9 cellular contexts compared by ENCODE assay signal in genomic region chr1:239997515-239998311, GRCh38.
A peak's percentile ranks its signal among the peaks of the same experiment; 100 is the strongest.
DNase-seq lines count a peak whose midpoint lies in the region; ATAC-seq and TF ChIP-seq lines count a peak whose summit lies in the region.
"Had no signal": no experiment of that assay in that cellular context is flagged by ENCODE, and none has a peak within 500 bp of the region (broad histone marks: within the 10 kb centered on the region; RNA-seq: fewer than 3 reads in every experiment).

No MANE protein-coding gene starts in this region.

- intact Hi-C loops in esophagus squamous epithelium (cut with DNase I): no loop called here

- ATAC-seq in GM18870 (IDR thresholded peaks at IDR 0.05; ENCODE audit: unreplicated experiment) (no peak), HG02610 (IDR thresholded peaks at IDR 0.05; ENCODE audit: unreplicated experiment) (no peak)

- H3K27me3 Mint-ChIP-seq in brain (peaks cover 69% of the 10 kb centered on the region), mesothelial cell of epicardium (ENCODE audit: low read depth) (peaks cover 76% of the 10 kb centered on the region)

- CTCF ChIA-PET in AG04449 (lab: Yijun Ruan, JAX): interaction anchor here (1.1 to 2.4 kb wide), 3 partner anchors 9 to 15 kb away, joined by 4 to 12 read pairs (median 7); no protein-coding TSS in a partner anchor

- H3K27ac Mint-ChIP-seq in brain: no peak overlapping the region
- H3K27ac Mint-ChIP-seq in mesothelial cell of epicardium: no peak overlapping the region

- no peak for TF ChIP-seq POLR2A in esophagus squamous epithelium (IDR thresholded peaks at IDR 0.05)

- H3K4me1 ChIP-seq in HAP-1 (peaks cover 4% of the 10 kb centered on the region; the same call in 1 of the 2 replicates), esophagus squamous epithelium (peaks cover 0 to 11% (median 3%) of the 10 kb centered on the region in 3 donors)

- H3K4me3 ChIP-seq in AG04449 (ENCODE audit: low read depth, low read length): peak overlapping the region; percentile 37; the same call in 1 of the 2 replicates
- H3K4me3 ChIP-seq in HAP-1: peak overlapping the region; percentile 39
- H3K4me3 ChIP-seq in esophagus squamous epithelium: peak overlapping the region in 2 of 4 donors; percentile 32 to 60

- 7 to 10% methylated on average over 21 to 37 of the region's 104 CpGs for WGBS in esophagus squamous epithelium, 2 donors

- POLR2A ChIA-PET in AG04449 (lab: Yijun Ruan, JAX): no interaction called here

- H3K36me3 Mint-ChIP-seq in brain (no peaks in the 10 kb centered on the region), mesothelial cell of epicardium (no peaks in the 10 kb centered on the region)

- H3K9me3 Mint-ChIP-seq in brain: peaks cover 0 to 5% (median 3%) of the 10 kb centered on the region in 5 experiments
- H3K9me3 Mint-ChIP-seq in mesothelial cell of epicardium: no peaks in the 10 kb centered on the region

- no peak overlapping the region for H3K27ac ChIP-seq in esophagus squamous epithelium

- peaks cover 9% of the 10 kb centered on the region for H3K4me1 Mint-ChIP-seq in brain
- H3K4me1 Mint-ChIP-seq in mesothelial cell of epicardium: peaks cover 10% of the 10 kb centered on the region

- in situ Hi-C loops in HAP-1 (cut with MboI; ENCODE audit: low sequenced_read_pairs): no loop called here

- H3K9me3 ChIP-seq in HAP-1: no peaks in the 10 kb centered on the region
- H3K9me3 ChIP-seq in esophagus squamous epithelium: no peaks in the 10 kb centered on the region

- TF ChIP-seq CTCF in AG04449 (IDR thresholded peaks at IDR 0.05; ENCODE audit: insufficient read depth, low read length, missing control alignments) (peak; percentile 44), brain (conservative IDR thresholded peaks at IDR 0.05) (peak in 1 of 2 experiments; percentile 38), mesothelial cell of epicardium (IDR thresholded peaks at IDR 0.05; ENCODE audit: unreplicated experiment) (peak; percentile 43), esophagus squamous epithelium (IDR thresholded peaks at IDR 0.05) (no peak)

- DNase-seq in AG04449 (ENCODE audit: low read depth, low spot score) (no peak), HAP-1 (ENCODE audit: low spot score in 2 of 2) (peak; percentile 29 to 76), mesothelial cell of epicardium (ENCODE audit: low spot score in 2 of 2, unreplicated experiment in 2 of 2) (peak in 1 of 2 experiments; percentile 47), esophagus squamous epithelium (lab: John Stamatoyannopoulos, UW) (no peak), NCI-H1694 (lab: John Stamatoyannopoulos, UW) (no peak)
- DNase-seq: NCI-H446 had no signal

- no peaks in the 10 kb centered on the region for H3K27me3 ChIP-seq in HAP-1 (ENCODE audit: low read depth)
- peaks cover 0 to 81% (median 9%) of the 10 kb centered on the region in 4 donors for H3K27me3 ChIP-seq in esophagus squamous epithelium

- H3K4me3 Mint-ChIP-seq in brain: peak overlapping the region; percentile 72 to 80 (median 78)
- peak overlapping the region; percentile 67 for H3K4me3 Mint-ChIP-seq in mesothelial cell of epicardium

- H3K36me3 ChIP-seq in HAP-1 (replicated peaks) (no peaks in the 10 kb centered on the region), esophagus squamous epithelium (no peaks in the 10 kb centered on the region)

Comparison
In these comparisons a context has a peak if more than half of its experiments do, and no peak if none do; other contexts are left out.
1. DNase-seq: peak in HAP-1 (2 of 2); none in AG04449 (single experiment), esophagus squamous epithelium (single experiment) and NCI-H1694 (single experiment).
2. CTCF ChIP-seq: peak in AG04449 (single experiment) and mesothelial cell of epicardium (single experiment); none in esophagus squamous epithelium (0 of 6).